1 cellular context compared by ENCODE assay signal in genomic region chr10:133390597-133391248, GRCh38.
A peak's percentile ranks its signal among the peaks of the same experiment; 100 is the strongest.
TF ChIP-seq lines count a peak whose summit lies in the region.

No MANE protein-coding gene starts in this region.

TF ChIP-seq in H1, 55 proteins besides CTCF, POLR2A, EP300 and RAD21:
- TF ChIP-seq E2F6 (IDR thresholded peaks at IDR 0.05), result peak; percentile 68; the same call in 1 of the 2 replicates
- no peak for TF ChIP-seq EZH2 (IDR thresholded peaks at IDR 0.05; ENCODE audit: low read depth, low read length, severe bottlenecking)
